22 cellular contexts compared by ENCODE assay signal in the genomic region with DNA sequence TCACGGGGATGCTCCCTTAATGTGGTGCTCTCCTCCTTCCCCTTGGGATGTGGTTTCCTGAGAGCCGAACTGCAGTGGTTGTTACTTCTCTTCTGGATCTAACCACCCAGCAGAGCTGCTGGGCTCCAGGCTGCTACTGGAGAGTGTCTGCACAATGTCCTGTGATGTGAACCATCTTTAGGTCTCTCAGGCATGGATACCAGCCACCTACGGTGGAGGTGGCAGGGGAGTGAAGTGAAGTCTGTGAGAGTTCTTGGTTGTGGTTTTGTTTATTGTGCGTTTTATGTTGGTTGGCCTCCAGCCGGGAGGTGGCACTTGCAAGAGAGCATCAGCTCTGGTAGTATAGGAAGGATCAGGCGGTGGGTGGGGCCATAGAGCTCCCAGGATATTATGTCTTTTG.
DNase-seq lines count a peak whose midpoint lies in the region; ATAC-seq, FAIRE-seq and TF ChIP-seq lines count a peak whose summit lies in the region.
"Had no signal": no experiment of that assay in that cellular context is flagged by ENCODE, and none has a peak within 500 bp of the region (broad histone marks: within the 10 kb centered on the region; RNA-seq: fewer than 3 reads in every experiment).

No MANE protein-coding gene starts in this region.

- intact Hi-C loops in HCT116 (cut with micrococcal nuclease) (no loop called here), K562 (cut with micrococcal nuclease) (no loop called here)
- intact Hi-C loops in CD4-positive, alpha-beta memory T cell (cut with micrococcal nuclease): no loop called here

- H3K36me3 ChIP-seq in HCT116 (ENCODE audit: control insufficient read depth in 1 of 2, insufficient read depth in 2 of 2, low read length in 2 of 2) (no peaks in the 10 kb centered on the region; a peak in 1 of 4 replicates), K562 (ENCODE audit: control insufficient read depth, insufficient read depth, low read length) (no peaks in the 10 kb centered on the region)
- H3K36me3 ChIP-seq in CD4-positive, alpha-beta memory T cell (ENCODE audit: insufficient read depth, low read length): no peaks in the 10 kb centered on the region
- H3K36me3 ChIP-seq: Peyer's patch, SJSA1 had no signal

- H3K9ac ChIP-seq in HCT116 (ENCODE audit: low read length): no peak overlapping the region
- no peak overlapping the region for H3K9ac ChIP-seq in K562 (ENCODE audit: insufficient read depth in 1 of 2, low read depth in 2 of 2, low read length in 2 of 2)
- H3K9ac ChIP-seq: KMS-11 had no signal

- TF ChIP-seq RAD21 in HCT116 (IDR thresholded peaks at IDR 0.05; ENCODE audit: low read depth) (no peak), K562 (CRISPR knock-in tag; conservative IDR thresholded peaks at IDR 0.05 in 1 of 2, IDR thresholded peaks at IDR 0.05 in 1 of 2) (no peak)

- H3K27ac ChIP-seq in HCT116 (ENCODE audit: low read depth, low read length) (no peak overlapping the region), K562 (ENCODE audit: extremely low read depth, low read depth, low read length) (no peak overlapping the region)
- H3K27ac ChIP-seq in CD4-positive, alpha-beta memory T cell (ENCODE audit: low read depth, low read length): no peak overlapping the region
- H3K27ac ChIP-seq: KMS-11, Peyer's patch, SJSA1 had no signal

- TF ChIP-seq EP300 in K562 (IDR thresholded peaks at IDR 0.05; ENCODE audit: low read length): no peak

- H4K20me1 ChIP-seq in HCT116 (ENCODE audit: insufficient read depth): no peaks in the 10 kb centered on the region
- no peaks in the 10 kb centered on the region for H4K20me1 ChIP-seq in K562 (replicated peaks; ENCODE audit: control insufficient read depth, insufficient read depth, low read length)

- no peaks in the 10 kb centered on the region for H3K9me3 ChIP-seq in HCT116 (ENCODE audit: control insufficient read depth in 1 of 2, insufficient read depth in 1 of 2, low read depth in 1 of 2, low read length in 2 of 2)
- H3K9me3 ChIP-seq in K562 (replicated peaks; ENCODE audit: control insufficient read depth, insufficient read depth, low read depth, low read length): no peaks in the 10 kb centered on the region
- H3K9me3 ChIP-seq in CD4-positive, alpha-beta memory T cell (ENCODE audit: control insufficient read depth in 1 of 2, low read length in 2 of 2): no peaks in the 10 kb centered on the region
- H3K9me3 ChIP-seq: Peyer's patch, SJSA1 had no signal

- peaks cover 10% of the 10 kb centered on the region for H3K4me1 Mint-ChIP-seq in activated naive CD8-positive, alpha-beta T cell treated with anti-CD3 and anti-CD28 coated beads, Interleukin-2, amount 10 ng/mL, durations not matched to agents 7 days and 5 days
- H3K4me1 Mint-ChIP-seq in activated naive CD8-positive, alpha-beta T cell treated with anti-CD3 and anti-CD28 coated beads for 36 hours: no peaks in the 10 kb centered on the region
- peaks cover 0 to 5% (median 0%) of the 10 kb centered on the region in 4 donors for H3K4me1 Mint-ChIP-seq in CD4-positive, alpha-beta memory T cell
- H3K4me1 Mint-ChIP-seq: CD14-positive monocyte had no signal

- POLR2A ChIA-PET in activated naive CD8-positive, alpha-beta T cell treated with anti-CD3 and anti-CD28 coated beads, Interleukin-2, amount 10 ng/mL, durations not matched to agents 7 days and 5 days (lab: Charles Lee): no interaction called here
- POLR2A ChIA-PET in HCT116 (lab: Charles Lee): no interaction called here
- POLR2A ChIA-PET in K562 (lab: Yijun Ruan, JAX): no interaction called here
- POLR2A ChIA-PET in CD4-positive, alpha-beta memory T cell (lab: Charles Lee; ENCODE audit: partially characterized antibody): no interaction called here

- H3K27ac Mint-ChIP-seq in activated naive CD8-positive, alpha-beta T cell treated with anti-CD3 and anti-CD28 coated beads, Interleukin-2, amount 10 ng/mL, durations not matched to agents 7 days and 5 days: no peak overlapping the region
- H3K27ac Mint-ChIP-seq in activated naive CD8-positive, alpha-beta T cell treated with anti-CD3 and anti-CD28 coated beads for 36 hours: no peak overlapping the region
- H3K27ac Mint-ChIP-seq in CD4-positive, alpha-beta memory T cell: no peak overlapping the region
- H3K27ac Mint-ChIP-seq: CD14-positive monocyte had no signal

- WGBS in K562 (ENCODE audit: insufficient coverage, low coverage, missing lambda C conversion rate): 52% methylated on average over 6 of the region's 6 CpGs

- H2AFZ ChIP-seq in HCT116 (ENCODE audit: low read depth, low read length, poor library complexity, severe bottlenecking): no peak overlapping the region
- peak overlapping the region; percentile 70 for H2AFZ ChIP-seq in K562 (ENCODE audit: low read depth, low read length)

- no peaks in the 10 kb centered on the region for H3K9me2 ChIP-seq in HCT116 (ENCODE audit: insufficient read depth)

- no peak for DNase-seq in activated naive CD8-positive, alpha-beta T cell treated with anti-CD3 and anti-CD28 coated beads, Interleukin-2, amount 10 ng/mL, durations not matched to agents 7 days and 5 days
- no peak for DNase-seq in activated naive CD8-positive, alpha-beta T cell treated with anti-CD3 and anti-CD28 coated beads for 36 hours
- DNase-seq in HCT116 (ENCODE audit: low read depth, low spot score): no peak
- no peak for DNase-seq in K562 (ENCODE audit: extremely low read depth in 1 of 4, low spot score in 3 of 4)
- no peak for DNase-seq in CD4-positive, alpha-beta memory T cell
- no peak for DNase-seq in NCI-H524 treated with DMSO at 0.1 percent for 48 hours (lab: John Stamatoyannopoulos, UW)
- DNase-seq: ACHN; DMS 273 treated with DMSO at 0.1 percent for 48 hours; GOT3; MV-4-11; NCI-H1930; NCI-H2171; NCI-H446; NCI-H748 treated with DMSO at 0.1 percent for 48 hours; NK-92 treated with Interleukin-12 subunit alpha and Interleukin-12 subunit beta, amount 100 ng/mL, for 24 hours; Peyer's patch had no signal

- no peak for FAIRE-seq in K562 (lab: Jason Lieb, UNC)
- FAIRE-seq: GM12892, GM18507 had no signal

- no peaks in the 10 kb centered on the region for H3K27me3 Mint-ChIP-seq in activated naive CD8-positive, alpha-beta T cell treated with anti-CD3 and anti-CD28 coated beads, Interleukin-2, amount 10 ng/mL, durations not matched to agents 7 days and 5 days
- peaks cover 13% of the 10 kb centered on the region for H3K27me3 Mint-ChIP-seq in activated naive CD8-positive, alpha-beta T cell treated with anti-CD3 and anti-CD28 coated beads for 36 hours
- H3K27me3 Mint-ChIP-seq in CD4-positive, alpha-beta memory T cell: peaks cover 7% of the 10 kb centered on the region in 2 donors

- no peaks in the 10 kb centered on the region for H3K9me1 ChIP-seq in K562 (ENCODE audit: control insufficient read depth, insufficient read depth, low read length)

- H3K36me3 Mint-ChIP-seq in activated naive CD8-positive, alpha-beta T cell treated with anti-CD3 and anti-CD28 coated beads, Interleukin-2, amount 10 ng/mL, durations not matched to agents 7 days and 5 days: peaks cover under 1% of the 10 kb centered on the region
- H3K36me3 Mint-ChIP-seq in activated naive CD8-positive, alpha-beta T cell treated with anti-CD3 and anti-CD28 coated beads for 36 hours: peaks cover under 1% of the 10 kb centered on the region
- H3K36me3 Mint-ChIP-seq in CD4-positive, alpha-beta memory T cell: no peaks in the 10 kb centered on the region
- H3K36me3 Mint-ChIP-seq: CD14-positive monocyte had no signal

- TF ChIP-seq POLR2A in HCT116 (IDR thresholded peaks at IDR 0.05; ENCODE audit: borderline replicate concordance, extremely low read depth, insufficient read depth, insufficient read length) (no peak), K562 (conservative IDR thresholded peaks at IDR 0.05) (no peak)

- H3K4me1 ChIP-seq in HCT116 (ENCODE audit: control insufficient read depth in 1 of 2, insufficient read depth in 2 of 2, low read length in 2 of 2): peaks cover 6 to 16% of the 10 kb centered on the region in 2 experiments; a peak in 2 of 4 replicates
- no peaks in the 10 kb centered on the region; a peak in 2 of 5 replicates for H3K4me1 ChIP-seq in K562 (replicated peaks in 1 of 2; ENCODE audit: control insufficient read depth in 2 of 2, insufficient read depth in 2 of 2, low read length in 2 of 2)
- no peaks in the 10 kb centered on the region for H3K4me1 ChIP-seq in CD4-positive, alpha-beta memory T cell (ENCODE audit: insufficient read depth, low read length)
- H3K4me1 ChIP-seq: Peyer's patch, SJSA1 had no signal

- H3K4me3 ChIP-seq in HCT116 (replicated peaks in 1 of 2; ENCODE audit: low read depth in 1 of 2, low read length in 2 of 2) (no peak overlapping the region), K562 (no peak overlapping the region)
- H3K4me3 ChIP-seq in CD4-positive, alpha-beta memory T cell (ENCODE audit: low read length in 2 of 2): no peak overlapping the region
- H3K4me3 ChIP-seq: Peyer's patch, SJSA1 had no signal

- H3K27me3 ChIP-seq in HCT116 (ENCODE audit: insufficient read depth, low read length) (no peaks in the 10 kb centered on the region), K562 (ENCODE audit: control insufficient read depth in 2 of 2, insufficient read depth in 2 of 2, low read length in 2 of 2) (no peaks in the 10 kb centered on the region)
- H3K27me3 ChIP-seq in CD4-positive, alpha-beta memory T cell (ENCODE audit: insufficient read depth, low read length): no peaks in the 10 kb centered on the region
- H3K27me3 ChIP-seq: Peyer's patch, SJSA1 had no signal

- CTCF ChIA-PET in HCT116 (lab: Charles Lee): interaction anchor here (1.1 kb wide), 1 partner anchor 298 kb away, joined by 3 read pairs; no protein-coding TSS in a partner anchor
- CTCF ChIA-PET in K562 (lab: Yijun Ruan, JAX; ENCODE audit: low intra/inter-chr PET ratio): no interaction called here
- CTCF ChIA-PET in CD4-positive, alpha-beta memory T cell (lab: Charles Lee; ENCODE audit: partially characterized antibody): no interaction called here

- no peaks in the 10 kb centered on the region for H3K9me3 Mint-ChIP-seq in activated naive CD8-positive, alpha-beta T cell treated with anti-CD3 and anti-CD28 coated beads, Interleukin-2, amount 10 ng/mL, durations not matched to agents 7 days and 5 days
- H3K9me3 Mint-ChIP-seq in activated naive CD8-positive, alpha-beta T cell treated with anti-CD3 and anti-CD28 coated beads for 36 hours: no peaks in the 10 kb centered on the region
- H3K9me3 Mint-ChIP-seq in CD4-positive, alpha-beta memory T cell: no peaks in the 10 kb centered on the region

- BruUV-seq in HCT116 (replicated peaks; lab: Mats Ljungman, UMichigan) (no TSS peak), K562 (replicated peaks; lab: Mats Ljungman, UMichigan) (no TSS peak)

- H3K79me2 ChIP-seq in HCT116 (ENCODE audit: insufficient read depth, low read length): no peaks in the 10 kb centered on the region
- no peaks in the 10 kb centered on the region for H3K79me2 ChIP-seq in K562 (ENCODE audit: control insufficient read depth, insufficient read depth, low read length)

- RAD21 ChIA-PET in HCT116 (lab: Charles Lee; ENCODE audit: low non-redundant PET in 1 of 2, low total read pairs in 2 of 2, uncharacterized antibody in 2 of 2, unreplicated experiment in 2 of 2): no interaction called here

- in situ Hi-C loops in K562 (cut with MboI): no loop called here

- ATAC-seq in activated naive CD8-positive, alpha-beta T cell treated with anti-CD3 and anti-CD28 coated beads, Interleukin-2, amount 10 ng/mL, durations not matched to agents 7 days and 5 days (ENCODE audit: low read depth): peak; percentile 36
- 0 out of 2 replicates have a peak, but pooled peaks have one; percentile 11 for ATAC-seq in HCT116
- no peak for ATAC-seq in K562
- no peak for ATAC-seq in GM18858 (IDR thresholded peaks at IDR 0.05; ENCODE audit: unreplicated experiment)

- TF ChIP-seq CTCF in HCT116 (IDR thresholded peaks at IDR 0.05 in 2 of 3, conservative IDR thresholded peaks at IDR 0.05 in 1 of 3; ENCODE audit: borderline replicate concordance in 1 of 3, insufficient read depth in 1 of 3, low read depth in 2 of 3, low read length in 2 of 3) (no peak), K562 (IDR thresholded peaks at IDR 0.05 in 2 of 3, conservative IDR thresholded peaks at IDR 0.05 in 1 of 3; ENCODE audit: insufficient read depth in 2 of 3, low read depth in 1 of 3, low read length in 3 of 3) (no peak)

- H3K4me3 Mint-ChIP-seq in activated naive CD8-positive, alpha-beta T cell treated with anti-CD3 and anti-CD28 coated beads, Interleukin-2, amount 10 ng/mL, durations not matched to agents 7 days and 5 days: no peak overlapping the region
- H3K4me3 Mint-ChIP-seq in activated naive CD8-positive, alpha-beta T cell treated with anti-CD3 and anti-CD28 coated beads for 36 hours: no peak overlapping the region
- H3K4me3 Mint-ChIP-seq in CD4-positive, alpha-beta memory T cell: no peak overlapping the region
- H3K4me3 Mint-ChIP-seq: CD14-positive monocyte had no signal

- no peak overlapping the region for H3K4me2 ChIP-seq in HCT116 (ENCODE audit: low read length)
- H3K4me2 ChIP-seq in K562 (ENCODE audit: insufficient read depth, low read length): no peak overlapping the region
- H3K4me2 ChIP-seq: KMS-11 had no signal

Comparison
In these comparisons a context has a peak if more than half of its experiments do, and no peak if none do; other contexts are left out.
1. ATAC-seq: peak in activated naive CD8-positive, alpha-beta T cell treated with anti-CD3 and anti-CD28 coated beads, Interleukin-2, amount 10 ng/mL, durations not matched to agents 7 days and 5 days (single experiment) and HCT116 (single experiment); none in K562 (single experiment) and GM18858 (single experiment).